ENCODE assay signal across 8 cellular contexts in genomic region chr11:93197383-93198220, GRCh38. TPM values are rescaled to one million over a fixed set of nuclear protein-coding genes. Genes with fewer than 3 reads are reported as not detected.
A peak's percentile ranks its signal among the peaks of the same experiment; 100 is the strongest.
DNase-seq lines count a peak whose midpoint lies in the region; TF ChIP-seq lines count a peak whose summit lies in the region.

SLC36A4 (minus strand) TSS chr11:93197991; CDS start chr11:93197832, 159 bp downstream.

- H3K9me2 ChIP-seq in SK-N-SH = no peaks in the 10 kb centered on the region

- H3K27ac ChIP-seq in SK-N-SH (ENCODE audit: low read depth in 2 of 2, low read length in 1 of 2) (peak within 1 kb of the TSS; percentile 95 to 98), osteoblast (ENCODE audit: low read depth, low read length) (peak within 1 kb of the TSS; percentile 88), testis (peak within 1 kb of the TSS; percentile 98 to 99)

- H3K4me1 ChIP-seq in SK-N-SH (ENCODE audit: control insufficient read depth in 1 of 2, insufficient read depth in 2 of 2, low read depth in 1 of 2, low read length in 1 of 2) (peaks cover 0 to 13% of the 10 kb centered on the region in 2 experiments; a peak in 2 of 4 replicates), osteoblast (ENCODE audit: insufficient read depth, low read length) (peaks cover 5% of the 10 kb centered on the region), testis (no peaks in the 10 kb centered on the region)

- peaks cover 3% of the 10 kb centered on the region for H3F3A ChIP-seq in SK-N-SH (replicated peaks; ENCODE audit: insufficient read depth)

- no peaks in the 10 kb centered on the region for H3K9me3 ChIP-seq in SK-N-SH
- H3K9me3 ChIP-seq in osteoblast (ENCODE audit: low read depth, low read length) = no peaks in the 10 kb centered on the region
- H3K9me3 ChIP-seq in testis = no peaks in the 10 kb centered on the region

- POLR2A ChIA-PET in SK-N-SH (lab: Yijun Ruan, JAX) = interaction anchor here (0.9 to 1.4 kb wide), 3 partner anchors 15 to 464 kb away, joined by 3 to 4 read pairs (median 4); partner anchors contain the start of gene CEP295

- no peaks in the 10 kb centered on the region for H4K20me1 ChIP-seq in SK-N-SH (ENCODE audit: insufficient read depth)
- H4K20me1 ChIP-seq in osteoblast (ENCODE audit: insufficient read depth, low read length) = peaks cover 3% of the 10 kb centered on the region

- H3K27ac Mint-ChIP-seq in activated naive CD8-positive, alpha-beta T cell = peak within 1 kb of the TSS; percentile 91
- H3K27ac Mint-ChIP-seq in glutamatergic neuron (ENCODE audit: unreplicated experiment) = peak within 1 kb of the TSS; percentile 99

- 4% methylated on average over 10 of the region's 82 CpGs for WGBS in SK-N-SH (ENCODE audit: low lambda C conversion rate)
- WGBS in testis, 2 donors = 0 to 1% methylated on average over 42 to 63 of the region's 82 CpGs

- H3K36me3 Mint-ChIP-seq in activated naive CD8-positive, alpha-beta T cell = no peaks in the 10 kb centered on the region
- H3K36me3 Mint-ChIP-seq in glutamatergic neuron (ENCODE audit: unreplicated experiment) = no peaks in the 10 kb centered on the region

- peak; percentile 25 for TF ChIP-seq POLR2A in testis (IDR thresholded peaks at IDR 0.05)

- peak within 1 kb of the TSS; percentile 96 for H3K4me3 Mint-ChIP-seq in activated naive CD8-positive, alpha-beta T cell
- peak within 1 kb of the TSS; percentile 99 for H3K4me3 Mint-ChIP-seq in glutamatergic neuron (ENCODE audit: unreplicated experiment)

- H3K9ac ChIP-seq in SK-N-SH = peak within 1 kb of the TSS; percentile 97

- peaks cover 0 to 6% of the 10 kb centered on the region in 2 experiments for H3K36me3 ChIP-seq in SK-N-SH (replicated peaks in 1 of 2; ENCODE audit: control insufficient read depth in 1 of 2, insufficient read depth in 2 of 2, low read length in 1 of 2)
- H3K36me3 ChIP-seq in osteoblast (ENCODE audit: insufficient read depth, low read length) = no peaks in the 10 kb centered on the region
- no peaks in the 10 kb centered on the region for H3K36me3 ChIP-seq in testis (ENCODE audit: low read depth, missing control alignments)

- peak within 1 kb of the TSS; percentile 92 for H2AFZ ChIP-seq in SK-N-SH (ENCODE audit: low read depth)
- peak within 1 kb of the TSS; percentile 88 for H2AFZ ChIP-seq in osteoblast (ENCODE audit: low read length)

- H3K27me3 ChIP-seq in SK-N-SH (ENCODE audit: insufficient read depth) (no peaks in the 10 kb centered on the region), osteoblast (ENCODE audit: insufficient read depth, low read length) (no peaks in the 10 kb centered on the region), testis (no peaks in the 10 kb centered on the region)

- peak; percentile 84 for DNase-seq in GM04504 (ENCODE audit: low read depth)
- peak; percentile 72 for DNase-seq in HFF-Myc (ENCODE audit: extremely low read depth, low read depth)
- DNase-seq in MV-4-11 (lab: John Stamatoyannopoulos, UW) = peak; percentile 97
- DNase-seq in SK-N-SH = peak; percentile 96
- DNase-seq in glutamatergic neuron = peak; percentile 94
- peak; percentile 92 for DNase-seq in osteoblast (ENCODE audit: insufficient read length, low spot score, missing footprints)
- DNase-seq in testis = peak; percentile 97

- H3K27me3 Mint-ChIP-seq in activated naive CD8-positive, alpha-beta T cell = peaks cover 1% of the 10 kb centered on the region
- peaks cover 4% of the 10 kb centered on the region for H3K27me3 Mint-ChIP-seq in glutamatergic neuron (ENCODE audit: unreplicated experiment)

- TF ChIP-seq EP300 in SK-N-SH (IDR thresholded peaks at IDR 0.05; ENCODE audit: borderline replicate concordance in 1 of 2, low read depth in 1 of 2, low read length in 1 of 2) = no peak; a peak in 1 of 4 replicates

- H3K9me3 Mint-ChIP-seq in activated naive CD8-positive, alpha-beta T cell (ENCODE audit: low read depth) = no peaks in the 10 kb centered on the region
- peaks cover 4% of the 10 kb centered on the region for H3K9me3 Mint-ChIP-seq in glutamatergic neuron (ENCODE audit: unreplicated experiment)

- intact Hi-C loops in testis (cut with DNase I; ENCODE audit: low total_unique reads) = no loop called here

- H3K79me2 ChIP-seq in SK-N-SH (ENCODE audit: insufficient read depth) (peaks cover 44% of the 10 kb centered on the region), osteoblast (ENCODE audit: insufficient read depth, low read length) (peaks cover 34% of the 10 kb centered on the region)

- peak within 1 kb of the TSS; percentile 78 for H3K4me3 ChIP-seq in HFF-Myc (replicated peaks; ENCODE audit: low read depth, low read length)
- H3K4me3 ChIP-seq in SK-N-SH (ENCODE audit: low read depth in 2 of 2, low read length in 1 of 2) = peak within 1 kb of the TSS; percentile 70 to 91
- peak within 1 kb of the TSS; percentile 79 for H3K4me3 ChIP-seq in osteoblast (ENCODE audit: insufficient read depth, low read length)
- peak within 1 kb of the TSS; percentile 89 to 95 for H3K4me3 ChIP-seq in testis

- TF ChIP-seq RAD21 in SK-N-SH (IDR thresholded peaks at IDR 0.05; ENCODE audit: low read length) = no peak

- H3K4me2 ChIP-seq in SK-N-SH (peak within 1 kb of the TSS; percentile 65), osteoblast (ENCODE audit: insufficient read depth, low read length) (peak within 1 kb of the TSS; percentile 100)

- CTCF ChIA-PET in SK-N-SH (lab: Yijun Ruan, JAX) = interaction anchor here (1.1 to 1.6 kb wide), 4 partner anchors 17 to 234 kb away, joined by 3 to 5 read pairs (median 3); no protein-coding TSS in a partner anchor

- TF ChIP-seq CTCF in HFF-Myc (IDR thresholded peaks at IDR 0.05; ENCODE audit: low read depth, low read length, missing control alignments) = no peak
- no peak for TF ChIP-seq CTCF in SK-N-SH (IDR thresholded peaks at IDR 0.05)
- no peak for TF ChIP-seq CTCF in glutamatergic neuron (IDR thresholded peaks at IDR 0.05; ENCODE audit: partially characterized antibody, unreplicated experiment)
- TF ChIP-seq CTCF in osteoblast (IDR thresholded peaks at IDR 0.05; ENCODE audit: extremely low read depth, low read depth, low read length) = no peak
- no peak for TF ChIP-seq CTCF in testis (IDR thresholded peaks at IDR 0.05)

- peaks cover 23% of the 10 kb centered on the region for H3K4me1 Mint-ChIP-seq in activated naive CD8-positive, alpha-beta T cell (ENCODE audit: low read depth)
- H3K4me1 Mint-ChIP-seq in glutamatergic neuron (ENCODE audit: low read depth, unreplicated experiment) = peaks cover 14% of the 10 kb centered on the region

TF ChIP-seq in SK-N-SH, 30 proteins besides CTCF, POLR2A, EP300 and RAD21 (continues in another document):
- TF ChIP-seq ELF1 (IDR thresholded peaks at IDR 0.05) (no peak), NRF1 (IDR thresholded peaks at IDR 0.05; ENCODE audit: low read depth, low read length) (peak; percentile 85), USF2 (IDR thresholded peaks at IDR 0.05; ENCODE audit: borderline replicate concordance, low read depth, low read length) (no peak), CHD2 (IDR thresholded peaks at IDR 0.05; ENCODE audit: low read length, partially characterized antibody) (peak; percentile 28), NFIC (IDR thresholded peaks at IDR 0.05; ENCODE audit: borderline replicate concordance) (no peak)
- TF ChIP-seq, protein P1, sequence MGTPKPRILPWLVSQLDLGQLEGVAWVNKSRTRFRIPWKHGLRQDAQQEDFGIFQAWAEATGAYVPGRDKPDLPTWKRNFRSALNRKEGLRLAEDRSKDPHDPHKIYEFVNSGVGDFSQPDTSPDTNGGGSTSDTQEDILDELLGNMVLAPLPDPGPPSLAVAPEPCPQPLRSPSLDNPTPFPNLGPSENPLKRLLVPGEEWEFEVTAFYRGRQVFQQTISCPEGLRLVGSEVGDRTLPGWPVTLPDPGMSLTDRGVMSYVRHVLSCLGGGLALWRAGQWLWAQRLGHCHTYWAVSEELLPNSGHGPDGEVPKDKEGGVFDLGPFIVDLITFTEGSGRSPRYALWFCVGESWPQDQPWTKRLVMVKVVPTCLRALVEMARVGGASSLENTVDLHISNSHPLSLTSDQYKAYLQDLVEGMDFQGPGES (IDR thresholded peaks at IDR 0.05; ENCODE audit: low read depth, low read length) = no peak
- TF ChIP-seq, protein P2, sequence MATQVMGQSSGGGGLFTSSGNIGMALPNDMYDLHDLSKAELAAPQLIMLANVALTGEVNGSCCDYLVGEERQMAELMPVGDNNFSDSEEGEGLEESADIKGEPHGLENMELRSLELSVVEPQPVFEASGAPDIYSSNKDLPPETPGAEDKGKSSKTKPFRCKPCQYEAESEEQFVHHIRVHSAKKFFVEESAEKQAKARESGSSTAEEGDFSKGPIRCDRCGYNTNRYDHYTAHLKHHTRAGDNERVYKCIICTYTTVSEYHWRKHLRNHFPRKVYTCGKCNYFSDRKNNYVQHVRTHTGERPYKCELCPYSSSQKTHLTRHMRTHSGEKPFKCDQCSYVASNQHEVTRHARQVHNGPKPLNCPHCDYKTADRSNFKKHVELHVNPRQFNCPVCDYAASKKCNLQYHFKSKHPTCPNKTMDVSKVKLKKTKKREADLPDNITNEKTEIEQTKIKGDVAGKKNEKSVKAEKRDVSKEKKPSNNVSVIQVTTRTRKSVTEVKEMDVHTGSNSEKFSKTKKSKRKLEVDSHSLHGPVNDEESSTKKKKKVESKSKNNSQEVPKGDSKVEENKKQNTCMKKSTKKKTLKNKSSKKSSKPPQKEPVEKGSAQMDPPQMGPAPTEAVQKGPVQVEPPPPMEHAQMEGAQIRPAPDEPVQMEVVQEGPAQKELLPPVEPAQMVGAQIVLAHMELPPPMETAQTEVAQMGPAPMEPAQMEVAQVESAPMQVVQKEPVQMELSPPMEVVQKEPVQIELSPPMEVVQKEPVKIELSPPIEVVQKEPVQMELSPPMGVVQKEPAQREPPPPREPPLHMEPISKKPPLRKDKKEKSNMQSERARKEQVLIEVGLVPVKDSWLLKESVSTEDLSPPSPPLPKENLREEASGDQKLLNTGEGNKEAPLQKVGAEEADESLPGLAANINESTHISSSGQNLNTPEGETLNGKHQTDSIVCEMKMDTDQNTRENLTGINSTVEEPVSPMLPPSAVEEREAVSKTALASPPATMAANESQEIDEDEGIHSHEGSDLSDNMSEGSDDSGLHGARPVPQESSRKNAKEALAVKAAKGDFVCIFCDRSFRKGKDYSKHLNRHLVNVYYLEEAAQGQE (IDR thresholded peaks at IDR 0.05; ENCODE audit: low read depth, low read length) = peak; percentile 15; the same call in 1 of the 2 replicates

RNA-seq across cellular contexts. Expression of gene SLC36A4, which starts in this region (rescaled TPM):
- polyA plus RNA-seq in SK-N-SH (2012; rRNA removed) = 7.3 and 9.7 TPM in 2 replicates
- 13.7 and 14.3 TPM in 2 replicates for polyA plus RNA-seq in SK-N-SH (2012; cell fraction: cytosol; rRNA removed)
- 4.3 and 8.1 TPM in 2 replicates for polyA plus RNA-seq in SK-N-SH (2012; cell fraction: nucleus; rRNA removed)
- total RNA-seq in glutamatergic neuron (ENCODE audit: unreplicated experiment) = 33.1 TPM
- 18.1 and 26.5 TPM in 2 replicates for total RNA-seq in osteoblast
- total RNA-seq in testis = 10 to 100 TPM; 18.3 to 23.5 TPM
- polyA plus RNA-seq in testis (ENCODE audit: insufficient read depth, low read depth, low replicate concordance) = 9.3 TPM

Comparison
In these comparisons a context has a peak if more than half of its experiments do, and no peak if none do; other contexts are left out.
1. Peak in every context shown above with its lines: DNase-seq, H3K4me3 ChIP-seq and H3K27ac ChIP-seq.